In the genomic region with DNA sequence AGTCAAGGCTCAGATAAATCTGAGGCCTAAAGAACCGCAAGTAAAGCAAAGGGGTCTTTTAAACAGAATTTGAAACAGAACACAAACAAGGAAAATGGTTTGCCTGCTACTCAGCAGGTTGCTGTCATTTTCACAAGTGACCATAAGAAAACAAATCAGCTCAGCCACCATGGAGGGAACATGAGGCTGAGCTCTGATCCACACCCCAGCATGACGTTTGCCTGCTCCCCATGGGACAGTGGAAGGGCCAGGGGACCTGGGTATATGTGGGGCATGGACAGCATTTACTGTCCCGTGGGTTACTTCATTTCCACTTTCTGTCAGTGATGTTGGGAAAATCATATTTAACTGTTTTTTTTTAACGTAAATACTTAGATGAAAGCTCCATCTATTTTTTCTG, we compare ENCODE assay signal across 33 cellular contexts.
"Had no signal": no experiment of that assay in that cellular context is flagged by ENCODE, and none has a peak within 500 bp of the region (broad histone marks: within the 10 kb centered on the region; RNA-seq: fewer than 3 reads in every experiment).

No MANE protein-coding gene starts in this region.

- H3K27me3 Mint-ChIP-seq: activated B cell treated with CpG ODN at 0.5 μM for 24 hours; activated CD8-positive, alpha-beta T cell treated with anti-CD3 and anti-CD28 coated beads for 36 hours; activated naive CD4-positive, alpha-beta T cell treated with anti-CD3 and anti-CD28 coated beads, Interleukin-2, amount 10 ng/mL, durations not matched to agents 7 days and 5 days; activated naive CD8-positive, alpha-beta T cell treated with anti-CD3 and anti-CD28 coated beads, Interleukin-2, amount 10 ng/mL, durations not matched to agents 7 days and 5 days; central memory CD8-positive, alpha-beta T cell; dendritic cell treated with granulocyte-macrophage colony-stimulating factor and Interleukin-4, amounts not matched to agents 40 ng/mL and 50 ng/mL, for 4 days; effector memory CD8-positive, alpha-beta T cell; T-helper 17 cell had no signal

- H3K4me3 Mint-ChIP-seq: activated B cell treated with CpG ODN at 0.5 μM for 24 hours; activated CD8-positive, alpha-beta T cell treated with anti-CD3 and anti-CD28 coated beads for 36 hours; activated naive CD4-positive, alpha-beta T cell treated with anti-CD3 and anti-CD28 coated beads, Interleukin-2, amount 10 ng/mL, durations not matched to agents 7 days and 5 days; activated naive CD8-positive, alpha-beta T cell treated with anti-CD3 and anti-CD28 coated beads, Interleukin-2, amount 10 ng/mL, durations not matched to agents 7 days and 5 days; brain; central memory CD8-positive, alpha-beta T cell; dendritic cell treated with granulocyte-macrophage colony-stimulating factor and Interleukin-4, amounts not matched to agents 40 ng/mL and 50 ng/mL, for 4 days; effector memory CD8-positive, alpha-beta T cell; T-helper 17 cell; T-helper 2 cell treated with Interferon-gamma antibody and Interleukin-4, amounts not matched to agents 5 μg/mL and 100 μg/mL, for 36 hours had no signal

- DNase-seq: activated B cell treated with CpG ODN at 0.5 μM for 24 hours; activated CD4-positive, alpha-beta T cell treated with anti-CD3 and anti-CD28 coated beads for 48 hours; activated CD4-positive, alpha-beta T cell treated with anti-CD3 and anti-CD28 coated beads, Interleukin-2, amount 50 U/mL, for 1 hour; activated CD4-positive, alpha-beta T cell treated with anti-CD3 and anti-CD28 coated beads, Interleukin-2, amount 50 U/mL, for 48 hours; activated CD8-positive, alpha-beta memory T cell treated with anti-CD3 and anti-CD28 coated beads for 24 hours; activated CD8-positive, alpha-beta T cell treated with anti-CD3 and anti-CD28 coated beads for 36 hours; activated gamma-delta T cell; activated naive CD4-positive, alpha-beta T cell; activated naive CD4-positive, alpha-beta T cell treated with anti-CD3 and anti-CD28 coated beads, Interleukin-2, amount 10 ng/mL, durations not matched to agents 7 days and 5 days; activated naive CD8-positive, alpha-beta T cell treated with anti-CD3 and anti-CD28 coated beads, Interleukin-2, amount 10 ng/mL, durations not matched to agents 7 days and 5 days; activated T-cell treated with anti-CD3 and anti-CD28 coated beads, Interleukin-2, amount 50 U/mL, for 1 hour; activated T-cell treated with anti-CD3 and anti-CD28 coated beads, Interleukin-2, amount 50 U/mL, for 48 hours; effector CD4-positive, alpha-beta T cell; effector memory CD8-positive, alpha-beta T cell; esophagus squamous epithelium; foreskin melanocyte; heart right ventricle; T-helper 17 cell; T1000; WERI-Rb-1 had no signal

- H3K4me2 ChIP-seq: hepatocyte had no signal

- H3K36me3 Mint-ChIP-seq: activated naive CD4-positive, alpha-beta T cell treated with anti-CD3 and anti-CD28 coated beads, Interleukin-2, amount 10 ng/mL, durations not matched to agents 7 days and 5 days; activated naive CD8-positive, alpha-beta T cell treated with anti-CD3 and anti-CD28 coated beads, Interleukin-2, amount 10 ng/mL, durations not matched to agents 7 days and 5 days; brain had no signal

- H3K27me3 ChIP-seq: ascending aorta, esophagus squamous epithelium, gastroesophageal sphincter, heart right ventricle had no signal

- H3K36me3 ChIP-seq: ascending aorta, esophagus squamous epithelium, gastroesophageal sphincter, heart right ventricle, WERI-Rb-1 had no signal

- H3K27ac ChIP-seq: ascending aorta, coronary artery, gastroesophageal sphincter, heart right ventricle, hepatocyte, WERI-Rb-1 had no signal

- H3K4me1 Mint-ChIP-seq: activated B cell treated with CpG ODN at 0.5 μM for 24 hours; activated naive CD4-positive, alpha-beta T cell treated with anti-CD3 and anti-CD28 coated beads, Interleukin-2, amount 10 ng/mL, durations not matched to agents 7 days and 5 days; activated naive CD8-positive, alpha-beta T cell treated with anti-CD3 and anti-CD28 coated beads, Interleukin-2, amount 10 ng/mL, durations not matched to agents 7 days and 5 days; central memory CD8-positive, alpha-beta T cell; T-helper 17 cell had no signal

- H2AFZ ChIP-seq: hepatocyte had no signal

- H3K27ac Mint-ChIP-seq: activated B cell treated with CpG ODN at 0.5 μM for 24 hours; activated CD8-positive, alpha-beta T cell treated with anti-CD3 and anti-CD28 coated beads for 36 hours; activated naive CD4-positive, alpha-beta T cell treated with anti-CD3 and anti-CD28 coated beads, Interleukin-2, amount 10 ng/mL, durations not matched to agents 7 days and 5 days; activated naive CD4-positive, alpha-beta T cell treated with anti-CD3 and anti-CD28 coated beads, Interleukin-2, amount 50 U/mL, for 72 hours; activated naive CD8-positive, alpha-beta T cell treated with anti-CD3 and anti-CD28 coated beads, Interleukin-2, amount 10 ng/mL, durations not matched to agents 7 days and 5 days; dendritic cell treated with granulocyte-macrophage colony-stimulating factor and Interleukin-4, amounts not matched to agents 40 ng/mL and 50 ng/mL, for 4 days; effector memory CD8-positive, alpha-beta T cell; T-helper 17 cell; T-helper 2 cell treated with Interferon-gamma antibody and Interleukin-4, amounts not matched to agents 5 μg/mL and 100 μg/mL, for 36 hours had no signal

- H3K9me3 ChIP-seq: ascending aorta, esophagus squamous epithelium, gastroesophageal sphincter had no signal

- H3K9me3 Mint-ChIP-seq: activated B cell treated with CpG ODN at 0.5 μM for 24 hours; dendritic cell treated with granulocyte-macrophage colony-stimulating factor and Interleukin-4, amounts not matched to agents 40 ng/mL and 50 ng/mL, for 4 days had no signal

- ATAC-seq: activated CD4-positive, CD25-positive, alpha-beta regulatory T cell treated with anti-CD3 and anti-CD28 coated beads, Interleukin-2, amount 50 U/mL, for 24 hours; activated CD8-positive, alpha-beta T cell treated with anti-CD3 and anti-CD28 coated beads for 36 hours; activated naive CD4-positive, alpha-beta T cell treated with anti-CD3 and anti-CD28 coated beads, Interleukin-2, amount 50 U/mL, for 72 hours; effector memory CD8-positive, alpha-beta T cell; gastroesophageal sphincter; heart right ventricle; T-helper 17 cell had no signal

- H3K4me3 ChIP-seq: ascending aorta, coronary artery, esophagus squamous epithelium, gastroesophageal sphincter, heart right ventricle, hepatocyte had no signal

- FAIRE-seq: bronchial epithelial cell, endometrium, endothelial cell of umbilical vein had no signal

- H3K4me1 ChIP-seq: ascending aorta, gastroesophageal sphincter, heart right ventricle had no signal

- H3K79me2 ChIP-seq: hepatocyte had no signal
